ENCODE assay signal across 1 cellular context in the genomic region with DNA sequence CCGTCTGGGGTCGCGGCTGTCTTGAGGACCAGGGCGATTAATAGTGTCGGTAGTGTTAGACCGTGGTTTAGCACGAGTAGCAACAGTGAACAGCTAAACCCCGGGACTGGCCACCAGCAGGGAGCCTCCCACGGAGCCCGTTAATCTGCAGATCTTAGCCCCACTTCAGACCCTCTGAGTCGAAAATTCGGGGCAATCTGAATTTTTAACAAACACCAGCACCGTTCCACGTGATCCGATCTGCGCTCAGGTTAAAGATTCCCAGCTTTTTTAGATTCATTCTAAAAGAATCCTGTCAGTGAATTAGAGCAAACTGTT.
TF ChIP-seq lines count a peak whose summit lies in the region.

No MANE protein-coding gene starts in this region.

TF ChIP-seq in K562, 482 proteins besides CTCF, POLR2A, EP300 and RAD21 (continued from another document and continues in another):
- TF ChIP-seq, protein P1, sequence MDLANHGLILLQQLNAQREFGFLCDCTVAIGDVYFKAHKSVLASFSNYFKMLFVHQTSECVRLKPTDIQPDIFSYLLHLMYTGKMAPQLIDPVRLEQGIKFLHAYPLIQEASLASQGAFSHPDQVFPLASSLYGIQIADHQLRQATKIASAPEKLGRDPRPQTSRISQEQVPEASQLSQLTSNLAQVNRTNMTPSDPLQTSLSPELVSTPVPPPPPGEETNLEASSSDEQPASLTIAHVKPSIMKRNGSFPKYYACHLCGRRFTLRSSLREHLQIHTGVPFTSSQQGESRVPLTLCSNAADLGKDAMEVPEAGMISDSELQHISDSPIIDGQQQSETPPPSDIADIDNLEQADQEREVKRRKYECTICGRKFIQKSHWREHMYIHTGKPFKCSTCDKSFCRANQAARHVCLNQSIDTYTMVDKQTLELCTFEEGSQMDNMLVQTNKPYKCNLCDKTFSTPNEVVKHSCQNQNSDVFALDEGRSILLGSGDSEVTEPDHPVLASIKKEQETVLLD (IDR thresholded peaks at IDR 0.05): no peak
- peak; percentile 1 for TF ChIP-seq TAF1 (IDR thresholded peaks at IDR 0.05; ENCODE audit: control insufficient read depth, extremely low read depth, insufficient read depth, low read length, severe bottlenecking)
- TF ChIP-seq, protein P2, sequence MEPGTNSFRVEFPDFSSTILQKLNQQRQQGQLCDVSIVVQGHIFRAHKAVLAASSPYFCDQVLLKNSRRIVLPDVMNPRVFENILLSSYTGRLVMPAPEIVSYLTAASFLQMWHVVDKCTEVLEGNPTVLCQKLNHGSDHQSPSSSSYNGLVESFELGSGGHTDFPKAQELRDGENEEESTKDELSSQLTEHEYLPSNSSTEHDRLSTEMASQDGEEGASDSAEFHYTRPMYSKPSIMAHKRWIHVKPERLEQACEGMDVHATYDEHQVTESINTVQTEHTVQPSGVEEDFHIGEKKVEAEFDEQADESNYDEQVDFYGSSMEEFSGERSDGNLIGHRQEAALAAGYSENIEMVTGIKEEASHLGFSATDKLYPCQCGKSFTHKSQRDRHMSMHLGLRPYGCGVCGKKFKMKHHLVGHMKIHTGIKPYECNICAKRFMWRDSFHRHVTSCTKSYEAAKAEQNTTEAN (CRISPR knock-in tag; IDR thresholded peaks at IDR 0.05): no peak
- no peak for TF ChIP-seq MYBL2 (IDR thresholded peaks at IDR 0.05; ENCODE audit: low read depth)
- TF ChIP-seq MYBL2 (CRISPR knock-in tag; IDR thresholded peaks at IDR 0.05; ENCODE audit: borderline replicate concordance): no peak
- no peak for TF ChIP-seq SMARCA4 (IDR thresholded peaks at IDR 0.05)
- TF ChIP-seq ELK1 (CRISPR knock-in tag; IDR thresholded peaks at IDR 0.05): no peak
- no peak for TF ChIP-seq XRCC4 (IDR thresholded peaks at IDR 0.05; ENCODE audit: extremely low read depth, insufficient read depth, insufficient read length)
- no peak for TF ChIP-seq NR2C2 (CRISPR knock-in tag; IDR thresholded peaks at IDR 0.05)
- TF ChIP-seq NR2C2 (tag; IDR thresholded peaks at IDR 0.05): peak; percentile 87
- TF ChIP-seq CHD4 (IDR thresholded peaks at IDR 0.05; ENCODE audit: insufficient read depth, insufficient replicate concordance, low read depth, low read length, poor library complexity, severe bottlenecking): no peak
- no peak for TF ChIP-seq POLR3G (IDR thresholded peaks at IDR 0.05; ENCODE audit: extremely low read depth, insufficient read length, insufficient replicate concordance)
- no peak for TF ChIP-seq NCOA2 (IDR thresholded peaks at IDR 0.05; ENCODE audit: partially characterized antibody in 2 of 2)
- no peak; the same call in 1 of the 2 replicates for TF ChIP-seq ZNF584 (CRISPR knock-in tag; IDR thresholded peaks at IDR 0.05; ENCODE audit: low read depth)
- no peak for TF ChIP-seq CUX1 (CRISPR knock-in tag; IDR thresholded peaks at IDR 0.05)
- TF ChIP-seq, protein P3, sequence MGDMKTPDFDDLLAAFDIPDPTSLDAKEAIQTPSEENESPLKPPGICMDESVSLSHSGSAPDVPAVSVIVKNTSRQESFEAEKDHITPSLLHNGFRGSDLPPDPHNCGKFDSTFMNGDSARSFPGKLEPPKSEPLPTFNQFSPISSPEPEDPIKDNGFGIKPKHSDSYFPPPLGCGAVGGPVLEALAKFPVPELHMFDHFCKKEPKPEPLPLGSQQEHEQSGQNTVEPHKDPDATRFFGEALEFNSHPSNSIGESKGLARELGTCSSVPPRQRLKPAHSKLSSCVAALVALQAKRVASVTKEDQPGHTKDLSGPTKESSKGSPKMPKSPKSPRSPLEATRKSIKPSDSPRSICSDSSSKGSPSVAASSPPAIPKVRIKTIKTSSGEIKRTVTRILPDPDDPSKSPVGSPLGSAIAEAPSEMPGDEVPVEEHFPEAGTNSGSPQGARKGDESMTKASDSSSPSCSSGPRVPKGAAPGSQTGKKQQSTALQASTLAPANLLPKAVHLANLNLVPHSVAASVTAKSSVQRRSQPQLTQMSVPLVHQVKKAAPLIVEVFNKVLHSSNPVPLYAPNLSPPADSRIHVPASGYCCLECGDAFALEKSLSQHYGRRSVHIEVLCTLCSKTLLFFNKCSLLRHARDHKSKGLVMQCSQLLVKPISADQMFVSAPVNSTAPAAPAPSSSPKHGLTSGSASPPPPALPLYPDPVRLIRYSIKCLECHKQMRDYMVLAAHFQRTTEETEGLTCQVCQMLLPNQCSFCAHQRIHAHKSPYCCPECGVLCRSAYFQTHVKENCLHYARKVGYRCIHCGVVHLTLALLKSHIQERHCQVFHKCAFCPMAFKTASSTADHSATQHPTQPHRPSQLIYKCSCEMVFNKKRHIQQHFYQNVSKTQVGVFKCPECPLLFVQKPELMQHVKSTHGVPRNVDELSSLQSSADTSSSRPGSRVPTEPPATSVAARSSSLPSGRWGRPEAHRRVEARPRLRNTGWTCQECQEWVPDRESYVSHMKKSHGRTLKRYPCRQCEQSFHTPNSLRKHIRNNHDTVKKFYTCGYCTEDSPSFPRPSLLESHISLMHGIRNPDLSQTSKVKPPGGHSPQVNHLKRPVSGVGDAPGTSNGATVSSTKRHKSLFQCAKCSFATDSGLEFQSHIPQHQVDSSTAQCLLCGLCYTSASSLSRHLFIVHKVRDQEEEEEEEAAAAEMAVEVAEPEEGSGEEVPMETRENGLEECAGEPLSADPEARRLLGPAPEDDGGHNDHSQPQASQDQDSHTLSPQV (IDR thresholded peaks at IDR 0.05): peak; percentile 47; the same call in 1 of the 2 replicates
- no peak for TF ChIP-seq ETS2 (tag; IDR thresholded peaks at IDR 0.05; ENCODE audit: borderline replicate concordance, poor library complexity, severe bottlenecking)
- TF ChIP-seq, protein P4, sequence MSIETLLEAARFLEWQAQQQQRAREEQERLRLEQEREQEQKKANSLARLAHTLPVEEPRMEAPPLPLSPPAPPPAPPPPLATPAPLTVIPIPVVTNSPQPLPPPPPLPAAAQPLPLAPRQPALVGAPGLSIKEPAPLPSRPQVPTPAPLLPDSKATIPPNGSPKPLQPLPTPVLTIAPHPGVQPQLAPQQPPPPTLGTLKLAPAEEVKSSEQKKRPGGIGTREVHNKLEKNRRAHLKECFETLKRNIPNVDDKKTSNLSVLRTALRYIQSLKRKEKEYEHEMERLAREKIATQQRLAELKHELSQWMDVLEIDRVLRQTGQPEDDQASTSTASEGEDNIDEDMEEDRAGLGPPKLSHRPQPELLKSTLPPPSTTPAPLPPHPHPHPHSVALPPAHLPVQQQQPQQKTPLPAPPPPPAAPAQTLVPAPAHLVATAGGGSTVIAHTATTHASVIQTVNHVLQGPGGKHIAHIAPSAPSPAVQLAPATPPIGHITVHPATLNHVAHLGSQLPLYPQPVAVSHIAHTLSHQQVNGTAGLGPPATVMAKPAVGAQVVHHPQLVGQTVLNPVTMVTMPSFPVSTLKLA (conservative IDR thresholded peaks at IDR 0.05): 0 out of 4 replicates have a peak, but pooled peaks of 1 of the 2 experiments have one; percentile 1
- 0 out of 2 replicates have a peak, but pooled peaks have one; percentile 18 for TF ChIP-seq GATAD2B (IDR thresholded peaks at IDR 0.05; ENCODE audit: borderline replicate concordance)
- 0 out of 2 replicates have a peak, but pooled peaks have one; percentile 8 for TF ChIP-seq L3MBTL2 (IDR thresholded peaks at IDR 0.05)
- TF ChIP-seq, protein P5, sequence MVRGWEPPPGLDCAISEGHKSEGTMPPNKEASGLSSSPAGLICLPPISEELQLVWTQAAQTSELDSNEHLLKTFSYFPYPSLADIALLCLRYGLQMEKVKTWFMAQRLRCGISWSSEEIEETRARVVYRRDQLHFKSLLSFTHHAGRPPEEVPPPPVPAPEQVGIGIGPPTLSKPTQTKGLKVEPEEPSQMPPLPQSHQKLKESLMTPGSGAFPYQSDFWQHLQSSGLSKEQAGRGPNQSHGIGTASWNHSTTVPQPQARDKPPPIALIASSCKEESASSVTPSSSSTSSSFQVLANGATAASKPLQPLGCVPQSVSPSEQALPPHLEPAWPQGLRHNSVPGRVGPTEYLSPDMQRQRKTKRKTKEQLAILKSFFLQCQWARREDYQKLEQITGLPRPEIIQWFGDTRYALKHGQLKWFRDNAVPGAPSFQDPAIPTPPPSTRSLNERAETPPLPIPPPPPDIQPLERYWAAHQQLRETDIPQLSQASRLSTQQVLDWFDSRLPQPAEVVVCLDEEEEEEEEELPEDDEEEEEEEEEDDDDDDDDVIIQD (CRISPR knock-in tag; IDR thresholded peaks at IDR 0.05): no peak
- TF ChIP-seq IFI16 (CRISPR knock-in tag; IDR thresholded peaks at IDR 0.05): no peak
- TF ChIP-seq PHF8 (IDR thresholded peaks at IDR 0.05; ENCODE audit: borderline replicate concordance, low read length): no peak
- no peak for TF ChIP-seq POLR2B (IDR thresholded peaks at IDR 0.05; ENCODE audit: low read depth, partially characterized antibody)
- TF ChIP-seq, protein P6, sequence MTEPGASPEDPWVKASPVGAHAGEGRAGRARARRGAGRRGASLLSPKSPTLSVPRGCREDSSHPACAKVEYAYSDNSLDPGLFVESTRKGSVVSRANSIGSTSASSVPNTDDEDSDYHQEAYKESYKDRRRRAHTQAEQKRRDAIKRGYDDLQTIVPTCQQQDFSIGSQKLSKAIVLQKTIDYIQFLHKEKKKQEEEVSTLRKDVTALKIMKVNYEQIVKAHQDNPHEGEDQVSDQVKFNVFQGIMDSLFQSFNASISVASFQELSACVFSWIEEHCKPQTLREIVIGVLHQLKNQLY (CRISPR knock-in tag; conservative IDR thresholded peaks at IDR 0.05): no peak
- no peak for TF ChIP-seq MYC (IDR thresholded peaks at IDR 0.05; ENCODE audit: low read depth, low read length)
- peak; percentile 44; the same call in 1 of the 2 replicates for TF ChIP-seq MYC (CRISPR knock-in tag; IDR thresholded peaks at IDR 0.05; ENCODE audit: borderline replicate concordance, low read depth)
- TF ChIP-seq MXI1 (IDR thresholded peaks at IDR 0.05; ENCODE audit: low read depth, low read length): no peak
- TF ChIP-seq, protein P7, sequence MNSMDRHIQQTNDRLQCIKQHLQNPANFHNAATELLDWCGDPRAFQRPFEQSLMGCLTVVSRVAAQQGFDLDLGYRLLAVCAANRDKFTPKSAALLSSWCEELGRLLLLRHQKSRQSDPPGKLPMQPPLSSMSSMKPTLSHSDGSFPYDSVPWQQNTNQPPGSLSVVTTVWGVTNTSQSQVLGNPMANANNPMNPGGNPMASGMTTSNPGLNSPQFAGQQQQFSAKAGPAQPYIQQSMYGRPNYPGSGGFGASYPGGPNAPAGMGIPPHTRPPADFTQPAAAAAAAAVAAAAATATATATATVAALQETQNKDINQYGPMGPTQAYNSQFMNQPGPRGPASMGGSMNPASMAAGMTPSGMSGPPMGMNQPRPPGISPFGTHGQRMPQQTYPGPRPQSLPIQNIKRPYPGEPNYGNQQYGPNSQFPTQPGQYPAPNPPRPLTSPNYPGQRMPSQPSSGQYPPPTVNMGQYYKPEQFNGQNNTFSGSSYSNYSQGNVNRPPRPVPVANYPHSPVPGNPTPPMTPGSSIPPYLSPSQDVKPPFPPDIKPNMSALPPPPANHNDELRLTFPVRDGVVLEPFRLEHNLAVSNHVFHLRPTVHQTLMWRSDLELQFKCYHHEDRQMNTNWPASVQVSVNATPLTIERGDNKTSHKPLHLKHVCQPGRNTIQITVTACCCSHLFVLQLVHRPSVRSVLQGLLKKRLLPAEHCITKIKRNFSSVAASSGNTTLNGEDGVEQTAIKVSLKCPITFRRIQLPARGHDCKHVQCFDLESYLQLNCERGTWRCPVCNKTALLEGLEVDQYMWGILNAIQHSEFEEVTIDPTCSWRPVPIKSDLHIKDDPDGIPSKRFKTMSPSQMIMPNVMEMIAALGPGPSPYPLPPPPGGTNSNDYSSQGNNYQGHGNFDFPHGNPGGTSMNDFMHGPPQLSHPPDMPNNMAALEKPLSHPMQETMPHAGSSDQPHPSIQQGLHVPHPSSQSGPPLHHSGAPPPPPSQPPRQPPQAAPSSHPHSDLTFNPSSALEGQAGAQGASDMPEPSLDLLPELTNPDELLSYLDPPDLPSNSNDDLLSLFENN (IDR thresholded peaks at IDR 0.05; ENCODE audit: low read depth in 2 of 2, low read length in 2 of 2): no peak
